Comparison of ENCODE assay signal across 33 cellular contexts in the genomic region with DNA sequence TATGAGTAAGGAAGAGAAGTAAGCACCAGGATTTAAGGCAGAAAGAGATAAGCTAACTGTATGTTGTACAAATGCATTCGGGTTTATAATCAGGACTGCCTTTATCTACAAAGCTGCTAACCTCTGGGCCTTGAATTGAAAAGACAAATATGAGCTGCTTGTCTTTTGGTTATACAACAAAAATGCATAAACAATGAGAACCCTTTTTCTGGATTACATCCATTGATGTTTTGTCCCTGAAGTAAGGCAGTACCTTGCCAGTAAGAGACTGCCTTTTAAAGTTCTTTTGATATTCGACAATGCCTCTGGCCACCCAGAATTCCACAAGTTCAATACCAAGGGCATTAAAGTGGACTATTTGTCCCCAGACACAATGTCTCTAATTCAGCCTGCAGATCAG.
DNase-seq lines count a peak whose midpoint lies in the region; ATAC-seq, FAIRE-seq and TF ChIP-seq lines count a peak whose summit lies in the region.
"Had no signal": no experiment of that assay in that cellular context is flagged by ENCODE, and none has a peak within 500 bp of the region (broad histone marks: within the 10 kb centered on the region; RNA-seq: fewer than 3 reads in every experiment).

No MANE protein-coding gene starts in this region.

- no peaks in the 10 kb centered on the region for H4K20me1 ChIP-seq in HepG2 (ENCODE audit: insufficient read depth, low read length)
- H4K20me1 ChIP-seq: BLaER1; BLaER1 treated with 17β-estradiol and CSF1 and Interleukin-3, amounts not matched to agents 10 nM and 100 nM had no signal

- no peak for ATAC-seq in HepG2
- no peak for ATAC-seq in right lobe of liver
- ATAC-seq: A549; CD8-positive, alpha-beta T cell had no signal

- in situ Hi-C loops in HepG2 (cut with HindIII; ENCODE audit: extremely low pct_ligation_motif_present, low pct_unique_long_range_greater_than_20kb): no loop called here

- intact Hi-C loops in HepG2 (cut with micrococcal nuclease; ENCODE audit: unreplicated experiment) (loop anchor here (10.0 kb wide), 1 partner anchor 69 kb away; no protein-coding TSS in a partner anchor), right lobe of liver (cut with DNase I) (no loop called here)

- H3K4me1 ChIP-seq in HepG2 (ENCODE audit: insufficient read depth, low read length) (peaks cover 15% of the 10 kb centered on the region), right lobe of liver (no peaks in the 10 kb centered on the region)
- H3K4me1 ChIP-seq: BE2C, BLaER1, Caco-2 had no signal

- DNase-seq in HepG2 (ENCODE audit: low spot score): peak; percentile 36
- no peak for DNase-seq in right lobe of liver
- DNase-seq in amniotic epithelial cell (ENCODE audit: low read depth): peak; percentile 35
- peak; percentile 13 for DNase-seq in fibroblast of villous mesenchyme (ENCODE audit: low read depth)
- DNase-seq in Ammon's horn (ENCODE audit: low spot score): no peak
- no peak for DNase-seq in DMS 273 (lab: John Stamatoyannopoulos, UW; ENCODE audit: unreplicated experiment)
- DNase-seq: 8988T; ACHN; AML-193; BE2C; C1 segment of cervical spinal cord; Caco-2; Calu3; CD4-positive, alpha-beta memory T cell; CD4-positive, alpha-beta T cell; CD4-positive, CD25-positive, alpha-beta regulatory T cell; CD8-positive, alpha-beta memory T cell; CD8-positive, alpha-beta T cell; COR-L47; DMS 273 treated with DMSO at 0.1 percent for 48 hours; DMS153; DMS53; DMS79; DMS79 treated with DMSO at 0.1 percent for 48 hours; DND-41; EL had no signal

- TF ChIP-seq EP300 in HepG2 (IDR thresholded peaks at IDR 0.05; ENCODE audit: low read depth in 2 of 2, low read length in 2 of 2): peak in 1 of 2 experiments; percentile 18; a peak in 1 of 4 replicates
- no peak for TF ChIP-seq EP300 in HepG2 (CRISPR knock-in tag; IDR thresholded peaks at IDR 0.05; ENCODE audit: borderline replicate concordance)

- 3% methylated on average over 2 of the region's 2 CpGs for WGBS in HepG2 (ENCODE audit: low lambda C conversion rate)
- WGBS in right lobe of liver (ENCODE audit: insufficient coverage, low coverage, low lambda C conversion rate, missing lambda C conversion rate): 58% methylated on average over 2 of the region's 2 CpGs

- 0 out of 2 replicates have a peak overlapping the region, but pooled peaks have one; percentile 12 for H3K4me2 ChIP-seq in HepG2 (ENCODE audit: low read depth, low read length)
- H3K4me2 ChIP-seq: A549; BLaER1; BLaER1 treated with 17β-estradiol and CSF1 and Interleukin-3, amounts not matched to agents 10 nM and 100 nM had no signal

- TF ChIP-seq POLR2A in HepG2 (IDR thresholded peaks at IDR 0.05; ENCODE audit: insufficient read depth in 1 of 2, low read depth in 2 of 2, low read length in 2 of 2) (no peak), right lobe of liver (IDR thresholded peaks at IDR 0.05) (no peak)

- no peaks in the 10 kb centered on the region for H3K36me3 ChIP-seq in HepG2 (replicated peaks in 1 of 2; ENCODE audit: control insufficient read depth in 1 of 2, insufficient read depth in 2 of 2, low read length in 2 of 2)
- no peaks in the 10 kb centered on the region for H3K36me3 ChIP-seq in right lobe of liver
- H3K36me3 ChIP-seq: BE2C; BLaER1; BLaER1 treated with 17β-estradiol and CSF1 and Interleukin-3, amounts not matched to agents 10 nM and 100 nM had no signal

- no peak overlapping the region for H3K27ac ChIP-seq in HepG2 (ENCODE audit: extremely low read length, insufficient read depth, low read length)
- no peak overlapping the region for H3K27ac ChIP-seq in right lobe of liver
- H3K27ac ChIP-seq: 22Rv1; A549; BLaER1; BLaER1 treated with 17β-estradiol and CSF1 and Interleukin-3, amounts not matched to agents 10 nM and 100 nM; C4-2B had no signal

- H3K9me3 ChIP-seq in HepG2 (ENCODE audit: low read length): no peaks in the 10 kb centered on the region
- H3K9me3 ChIP-seq in right lobe of liver: no peaks in the 10 kb centered on the region
- H3K9me3 ChIP-seq: A549, BE2C had no signal

- BruUV-seq in HepG2 (replicated peaks; lab: Mats Ljungman, UMichigan): no TSS peak

- H3K27me3 ChIP-seq in HepG2 (ENCODE audit: control insufficient read depth in 1 of 2, insufficient read depth in 2 of 2, low read length in 2 of 2) (no peaks in the 10 kb centered on the region), right lobe of liver (no peaks in the 10 kb centered on the region)
- H3K27me3 ChIP-seq: BE2C; BLaER1; BLaER1 treated with 17β-estradiol and CSF1 and Interleukin-3, amounts not matched to agents 10 nM and 100 nM had no signal

- no peak for FAIRE-seq in HepG2 (lab: Jason Lieb, UNC)
- FAIRE-seq: A204.1, A549, D721Med had no signal

- TF ChIP-seq CTCF in HepG2 (CRISPR knock-in tag; IDR thresholded peaks at IDR 0.05): no peak
- TF ChIP-seq CTCF in right lobe of liver (IDR thresholded peaks at IDR 0.05): no peak
- TF ChIP-seq CTCF in fibroblast of villous mesenchyme (IDR thresholded peaks at IDR 0.05; ENCODE audit: insufficient read depth, low read depth, low read length): no peak

- TF ChIP-seq RAD21 in HepG2 (CRISPR knock-in tag; IDR thresholded peaks at IDR 0.05): no peak

- no peak overlapping the region for H2AFZ ChIP-seq in HepG2 (ENCODE audit: low read length)

- H3K4me3 ChIP-seq in HepG2 (replicated peaks in 1 of 3; ENCODE audit: insufficient read depth in 1 of 3, low read depth in 2 of 3, low read length in 3 of 3) (no peak overlapping the region), right lobe of liver (no peak overlapping the region), fibroblast of villous mesenchyme (ENCODE audit: low read depth, low read length) (no peak overlapping the region)
- H3K4me3 ChIP-seq: A549; BLaER1; BLaER1 treated with 17β-estradiol and CSF1 and Interleukin-3, amounts not matched to agents 10 nM and 100 nM had no signal

- CTCF ChIA-PET in HepG2 (lab: Yijun Ruan, JAX; ENCODE audit: low intra/inter-chr PET ratio, low total read pairs): no interaction called here

- no peaks in the 10 kb centered on the region for H3K79me2 ChIP-seq in HepG2 (ENCODE audit: insufficient read depth, low read length)

- POLR2A ChIA-PET in HepG2 (lab: Yijun Ruan, JAX): no interaction called here

- H3K9ac ChIP-seq in HepG2 (ENCODE audit: insufficient read depth, low read depth, low read length): no peak overlapping the region
- H3K9ac ChIP-seq: BLaER1; BLaER1 treated with 17β-estradiol and CSF1 and Interleukin-3, amounts not matched to agents 10 nM and 100 nM had no signal

TF ChIP-seq in HepG2, 621 proteins besides CTCF, POLR2A, EP300 and RAD21 (continues in another document):
- TF ChIP-seq, protein P1, sequence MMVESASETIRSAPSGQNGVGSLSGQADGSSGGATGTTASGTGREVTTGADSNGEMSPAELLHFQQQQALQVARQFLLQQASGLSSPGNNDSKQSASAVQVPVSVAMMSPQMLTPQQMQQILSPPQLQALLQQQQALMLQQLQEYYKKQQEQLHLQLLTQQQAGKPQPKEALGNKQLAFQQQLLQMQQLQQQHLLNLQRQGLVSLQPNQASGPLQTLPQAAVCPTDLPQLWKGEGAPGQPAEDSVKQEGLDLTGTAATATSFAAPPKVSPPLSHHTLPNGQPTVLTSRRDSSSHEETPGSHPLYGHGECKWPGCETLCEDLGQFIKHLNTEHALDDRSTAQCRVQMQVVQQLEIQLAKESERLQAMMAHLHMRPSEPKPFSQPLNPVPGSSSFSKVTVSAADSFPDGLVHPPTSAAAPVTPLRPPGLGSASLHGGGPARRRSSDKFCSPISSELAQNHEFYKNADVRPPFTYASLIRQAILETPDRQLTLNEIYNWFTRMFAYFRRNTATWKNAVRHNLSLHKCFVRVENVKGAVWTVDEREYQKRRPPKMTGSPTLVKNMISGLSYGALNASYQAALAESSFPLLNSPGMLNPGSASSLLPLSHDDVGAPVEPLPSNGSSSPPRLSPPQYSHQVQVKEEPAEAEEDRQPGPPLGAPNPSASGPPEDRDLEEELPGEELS (CRISPR knock-in tag; IDR thresholded peaks at IDR 0.05): 0 out of 2 replicates have a peak, but pooled peaks have one; percentile 19
- TF ChIP-seq NR2F2 (IDR thresholded peaks at IDR 0.05; ENCODE audit: borderline replicate concordance, low read depth): 0 out of 2 replicates have a peak, but pooled peaks have one; percentile 23
- TF ChIP-seq ZSCAN12 (CRISPR knock-in tag; IDR thresholded peaks at IDR 0.05): no peak
- TF ChIP-seq ATF7-NPFF (CRISPR knock-in tag; IDR thresholded peaks at IDR 0.05; ENCODE audit: low read depth): no peak
- peak; percentile 34; the same call in 1 of the 2 replicates for TF ChIP-seq NR2F6 (IDR thresholded peaks at IDR 0.05)
- TF ChIP-seq NR2F6 (CRISPR knock-in tag; IDR thresholded peaks at IDR 0.05): no peak
- no peak for TF ChIP-seq ZNF160 (CRISPR knock-in tag; IDR thresholded peaks at IDR 0.05)
- no peak for TF ChIP-seq ZZZ3 (CRISPR knock-in tag; IDR thresholded peaks at IDR 0.05; ENCODE audit: borderline replicate concordance)
- TF ChIP-seq, protein P2, sequence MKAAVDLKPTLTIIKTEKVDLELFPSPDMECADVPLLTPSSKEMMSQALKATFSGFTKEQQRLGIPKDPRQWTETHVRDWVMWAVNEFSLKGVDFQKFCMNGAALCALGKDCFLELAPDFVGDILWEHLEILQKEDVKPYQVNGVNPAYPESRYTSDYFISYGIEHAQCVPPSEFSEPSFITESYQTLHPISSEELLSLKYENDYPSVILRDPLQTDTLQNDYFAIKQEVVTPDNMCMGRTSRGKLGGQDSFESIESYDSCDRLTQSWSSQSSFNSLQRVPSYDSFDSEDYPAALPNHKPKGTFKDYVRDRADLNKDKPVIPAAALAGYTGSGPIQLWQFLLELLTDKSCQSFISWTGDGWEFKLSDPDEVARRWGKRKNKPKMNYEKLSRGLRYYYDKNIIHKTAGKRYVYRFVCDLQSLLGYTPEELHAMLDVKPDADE (CRISPR knock-in tag; IDR thresholded peaks at IDR 0.05): no peak
- TF ChIP-seq, protein P3, sequence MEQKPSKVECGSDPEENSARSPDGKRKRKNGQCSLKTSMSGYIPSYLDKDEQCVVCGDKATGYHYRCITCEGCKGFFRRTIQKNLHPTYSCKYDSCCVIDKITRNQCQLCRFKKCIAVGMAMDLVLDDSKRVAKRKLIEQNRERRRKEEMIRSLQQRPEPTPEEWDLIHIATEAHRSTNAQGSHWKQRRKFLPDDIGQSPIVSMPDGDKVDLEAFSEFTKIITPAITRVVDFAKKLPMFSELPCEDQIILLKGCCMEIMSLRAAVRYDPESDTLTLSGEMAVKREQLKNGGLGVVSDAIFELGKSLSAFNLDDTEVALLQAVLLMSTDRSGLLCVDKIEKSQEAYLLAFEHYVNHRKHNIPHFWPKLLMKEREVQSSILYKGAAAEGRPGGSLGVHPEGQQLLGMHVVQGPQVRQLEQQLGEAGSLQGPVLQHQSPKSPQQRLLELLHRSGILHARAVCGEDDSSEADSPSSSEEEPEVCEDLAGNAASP (CRISPR knock-in tag; IDR thresholded peaks at IDR 0.05; ENCODE audit: borderline replicate concordance): peak; percentile 37; the same call in 1 of the 2 replicates
- TF ChIP-seq SOX5 (CRISPR knock-in tag; IDR thresholded peaks at IDR 0.05; ENCODE audit: borderline replicate concordance): peak; percentile 72; the same call in 1 of the 2 replicates
- peak; percentile 50; the same call in 1 of the 2 replicates for TF ChIP-seq NCOA2 (CRISPR knock-in tag; IDR thresholded peaks at IDR 0.05)
- no peak for TF ChIP-seq SAP130 (CRISPR knock-in tag; IDR thresholded peaks at IDR 0.05; ENCODE audit: low read depth)

Comparison
In these comparisons a context has a peak if more than half of its experiments do, and no peak if none do; other contexts are left out.
1. DNase-seq: peak in HepG2 (single experiment), amniotic epithelial cell (single experiment) and fibroblast of villous mesenchyme (single experiment); none in right lobe of liver (0 of 3), Ammon's horn (single experiment) and DMS 273 (single experiment).